In the genomic region with DNA sequence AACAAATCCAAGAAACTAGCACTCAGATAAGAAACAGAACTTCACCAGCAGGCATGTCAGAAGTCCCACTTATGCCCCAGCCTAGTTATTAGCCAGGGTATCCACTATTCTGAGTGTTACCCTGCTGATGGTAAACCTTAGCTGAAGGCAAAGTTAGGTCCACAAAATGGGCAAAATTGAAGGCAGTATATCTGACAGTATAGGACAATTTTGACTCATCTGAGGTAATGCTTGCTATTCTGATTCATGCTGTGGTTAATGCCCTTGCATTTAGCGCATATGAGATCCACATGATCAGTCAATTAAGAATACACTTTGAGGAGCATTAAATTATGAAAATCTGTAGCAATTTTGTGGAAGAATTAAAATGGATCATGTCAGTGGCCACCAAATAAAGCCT, we compare ENCODE assay signal across 12 cellular contexts.
"Had no signal": no experiment of that assay in that cellular context is flagged by ENCODE, and none has a peak within 500 bp of the region (broad histone marks: within the 10 kb centered on the region; RNA-seq: fewer than 3 reads in every experiment).

No MANE protein-coding gene starts in this region.

- H3K27ac ChIP-seq: brain microvascular endothelial cell, esophagus muscularis mucosa, lower lobe of right lung had no signal

- H3K9me3 Mint-ChIP-seq: activated T-helper 1 cell treated with anti-CD3 and anti-CD28 coated beads, Interleukin-12 subunit alpha, Interleukin-12 subunit beta, Interleukin-2, Interleukin-4 antibody, amounts not matched to agents 30 ng/mL and 10 ng/mL and 1 ng/mL, durations not matched to agents 14 hours and 24 hours and 36 hours; mesothelial cell of epicardium; neural crest cell had no signal

- ATAC-seq: left cardiac atrium, lower lobe of right lung had no signal

- H3K4me1 ChIP-seq: esophagus muscularis mucosa, lower lobe of right lung had no signal

- DNase-seq: activated CD4-positive, alpha-beta T cell treated with anti-CD3 and anti-CD28 coated beads for 4 hours; activated naive CD4-positive, alpha-beta T cell treated with Interleukin-2 at 50 U/mL for 16 hours; amygdala; brain microvascular endothelial cell; immature natural killer cell; left cardiac atrium; lower lobe of right lung; stimulated activated CD4-positive, alpha-beta T cell treated with anti-CD3 and anti-CD28 coated beads, Interleukin-4, amount 100 ng/mL, for 1 hour had no signal

- H3K4me3 ChIP-seq: esophagus muscularis mucosa, lower lobe of right lung had no signal

- H3K4me3 Mint-ChIP-seq: activated T-helper 1 cell treated with anti-CD3 and anti-CD28 coated beads, Interleukin-12 subunit alpha, Interleukin-12 subunit beta, Interleukin-2, Interleukin-4 antibody, amounts not matched to agents 30 ng/mL and 10 ng/mL and 1 ng/mL, durations not matched to agents 14 hours and 24 hours and 36 hours; immature natural killer cell; mesothelial cell of epicardium; neural crest cell had no signal

- H3K27me3 ChIP-seq: brain microvascular endothelial cell, esophagus muscularis mucosa had no signal

- H3K27ac Mint-ChIP-seq: activated T-helper 1 cell treated with anti-CD3 and anti-CD28 coated beads, Interleukin-12 subunit alpha, Interleukin-12 subunit beta, Interleukin-2, Interleukin-4 antibody, amounts not matched to agents 30 ng/mL and 10 ng/mL and 1 ng/mL, durations not matched to agents 14 hours and 24 hours and 36 hours; immature natural killer cell; mesothelial cell of epicardium had no signal

- H3K4me1 Mint-ChIP-seq: mesothelial cell of epicardium, neural crest cell had no signal

- H3K9me3 ChIP-seq: esophagus muscularis mucosa, lower lobe of right lung had no signal
